Comparison of ENCODE assay signal across 8 cellular contexts in genomic region chr6:24935753-24936152, GRCh38. TPM values are rescaled to one million over a fixed set of nuclear protein-coding genes. Genes with fewer than 3 reads are reported as not detected.
DNase-seq lines count a peak whose midpoint lies in the region; ATAC-seq, FAIRE-seq and TF ChIP-seq lines count a peak whose summit lies in the region.

TSS of gene RIPOR2 (minus strand) at chr6:24935960. CDS start at chr6:24935898, 62 bp downstream.

- no peak for TF ChIP-seq EP300 in GM12878 (IDR thresholded peaks at IDR 0.05; ENCODE audit: borderline replicate concordance in 1 of 2, control insufficient read depth in 1 of 2, low read depth in 2 of 2, low read length in 2 of 2)

- H3K9me3 Mint-ChIP-seq in nephron progenitor cell, result no peaks in the 10 kb centered on the region

- peak; percentile 79 for TF ChIP-seq POLR2A in GM12878 (IDR thresholded peaks at IDR 0.05; ENCODE audit: low read depth, low read length)

- H3K27ac Mint-ChIP-seq in T-helper 17 cell, result peak within 1 kb of the TSS; percentile 98
- H3K27ac Mint-ChIP-seq in nephron progenitor cell, result no peak within 1 kb of the TSS

- peak within 1 kb of the TSS; percentile 75 for H3K27ac ChIP-seq in GM12878 (ENCODE audit: control insufficient read depth, insufficient read depth)

- H3K36me3 ChIP-seq in GM12878 (ENCODE audit: control insufficient read depth in 2 of 2, insufficient read depth in 2 of 2, low read length in 1 of 2), result no peaks in the 10 kb centered on the region

- peak; percentile 31; the same call in 1 of the 2 replicates for TF ChIP-seq RAD21 in GM12878 (IDR thresholded peaks at IDR 0.05; ENCODE audit: insufficient read depth, low read depth, low read length)

- TF ChIP-seq CTCF in GM12872 (IDR thresholded peaks at IDR 0.05; ENCODE audit: insufficient read depth, low read depth, low read length) (peak; percentile 38; the same call in 1 of the 3 replicates), GM12878 (IDR thresholded peaks at IDR 0.05 in 2 of 3, conservative IDR thresholded peaks at IDR 0.05 in 1 of 3; ENCODE audit: control insufficient read depth in 2 of 3, extremely low read depth in 1 of 3, insufficient read depth in 1 of 3, low read depth in 3 of 3, low read length in 3 of 3) (peak; percentile 14 to 40 (median 32); a peak in 2 of 6 replicates), nephron progenitor cell (IDR thresholded peaks at IDR 0.05) (no peak)

- CTCF ChIA-PET in GM12878 (lab: Yijun Ruan, JAX), result interaction anchor here (0.6 to 13.0 kb wide), 20 partner anchors 11 to 135 kb away, joined by 3 to 376 read pairs (median 39); no protein-coding TSS in a partner anchor

- 2% methylated on average over 9 of the region's 9 CpGs for WGBS in GM12878 (ENCODE audit: insufficient coverage, insufficient replicate concordance, low lambda C conversion rate, missing lambda C conversion rate)

- SMC1A ChIA-PET in GM12878 (lab: Charles Lee; ENCODE audit: uncharacterized antibody, unreplicated experiment), result interaction anchor here (0.7 to 14.8 kb wide), 22 partner anchors 9 to 157 kb away, joined by 3 to 299 read pairs (median 14); no protein-coding TSS in a partner anchor

- no peaks in the 10 kb centered on the region for H3K9me3 ChIP-seq in T-helper 17 cell (ENCODE audit: control insufficient read depth, low read length, poor library complexity, severe bottlenecking)
- H3K9me3 ChIP-seq in GM12878 (replicated peaks; ENCODE audit: control insufficient read depth, insufficient read depth, low read length), result no peaks in the 10 kb centered on the region

- in situ Hi-C loops in GM12878 (cut with MboI), result no loop called here

- H3K36me3 Mint-ChIP-seq in T-helper 17 cell (ENCODE audit: low read depth), result peaks cover 17% of the 10 kb centered on the region
- no peaks in the 10 kb centered on the region for H3K36me3 Mint-ChIP-seq in nephron progenitor cell (ENCODE audit: low read depth)

- H3K9ac ChIP-seq in GM12878 (ENCODE audit: control insufficient read depth, insufficient read depth, low read length), result peak within 1 kb of the TSS; percentile 78

- H3K27me3 Mint-ChIP-seq in T-helper 17 cell (no peaks in the 10 kb centered on the region), nephron progenitor cell (ENCODE audit: low read depth, poor library complexity) (peaks cover 24% of the 10 kb centered on the region)

- RAD21 ChIA-PET in GM12878 (lab: Charles Lee; ENCODE audit: unreplicated experiment), result interaction anchor here (0.9 to 10.1 kb wide), 18 partner anchors 7 to 135 kb away, joined by 3 to 229 read pairs (median 9); no protein-coding TSS in a partner anchor

- H3K4me3 ChIP-seq in GM12878, result peak within 1 kb of the TSS; percentile 83

- H2AFZ ChIP-seq in GM12878 (ENCODE audit: control insufficient read depth, low read depth, low read length), result no peak within 1 kb of the TSS; the same call in 1 of the 2 replicates

- no peak for FAIRE-seq in GM12878 (lab: Jason Lieb, UNC)

- peaks cover 53% of the 10 kb centered on the region for H3K4me1 ChIP-seq in GM12878 (ENCODE audit: control insufficient read depth, insufficient read depth, low read length)

- intact Hi-C loops in GM12878 (cut with micrococcal nuclease; ENCODE audit: unreplicated experiment), result loop anchor here (1.0 to 10.0 kb wide), 5 partner anchors 57 to 1089 kb away; a partner anchor contains a TSS

- DNase-seq in T-helper 17 cell, result peak; percentile 55 to 62 (median 59)
- no peak for DNase-seq in GM12878 (ENCODE audit: low read depth, low spot score)
- DNase-seq in nephron progenitor cell, result peak; percentile 24
- DNase-seq in A172 (ENCODE audit: low spot score), result no peak
- DNase-seq in globus pallidus (ENCODE audit: low spot score), result no peak
- DNase-seq in HT-29 (ENCODE audit: low spot score), result no peak

- H3K4me3 Mint-ChIP-seq in T-helper 17 cell, result peak within 1 kb of the TSS; percentile 98
- H3K4me3 Mint-ChIP-seq in nephron progenitor cell, result peak within 1 kb of the TSS; percentile 33

- BruUV-seq in GM12878 (replicated peaks; lab: Mats Ljungman, UMichigan), result no TSS peak

- H3K4me1 Mint-ChIP-seq in T-helper 17 cell (peaks cover 57% of the 10 kb centered on the region), nephron progenitor cell (peaks cover 34% of the 10 kb centered on the region)

- H4K20me1 ChIP-seq in GM12878 (ENCODE audit: control insufficient read depth, insufficient read depth), result no peaks in the 10 kb centered on the region

- ATAC-seq in HG02973 (IDR thresholded peaks at IDR 0.05; ENCODE audit: unreplicated experiment), result peak; percentile 27
- ATAC-seq in T-helper 17 cell, result peak; percentile 77
- ATAC-seq in GM12878, result peak; percentile 69

- POLR2A ChIA-PET in GM12878 (lab: Charles Lee), result interaction anchor here (0.7 to 3.6 kb wide), 9 partner anchors 13 to 158 kb away, joined by 3 to 23 read pairs (median 10); no protein-coding TSS in a partner anchor

- H3K79me2 ChIP-seq in GM12878 (ENCODE audit: control insufficient read depth, insufficient read depth, low read length), result peaks cover 38% of the 10 kb centered on the region

- H3K27me3 ChIP-seq in GM12878 (replicated peaks in 1 of 2; ENCODE audit: control insufficient read depth in 2 of 2, insufficient read depth in 2 of 2, low read length in 1 of 2), result no peaks in the 10 kb centered on the region

- H3K4me2 ChIP-seq in GM12878 (ENCODE audit: control insufficient read depth, insufficient read depth), result peak within 1 kb of the TSS; percentile 90

TF ChIP-seq in GM12878, 131 proteins besides CTCF, POLR2A, EP300 and RAD21 (continues in another document):
- TF ChIP-seq MLLT1 (IDR thresholded peaks at IDR 0.05) (peak; percentile 20; the same call in 1 of the 2 replicates), JUNB (IDR thresholded peaks at IDR 0.05) (no peak), SMC3 (IDR thresholded peaks at IDR 0.05; ENCODE audit: borderline replicate concordance, low read length) (peak; percentile 46; the same call in 1 of the 2 replicates), CREB1 (IDR thresholded peaks at IDR 0.05; ENCODE audit: low read depth) (0 out of 2 replicates have a peak, but pooled peaks have one; percentile 23), ZNF592 (IDR thresholded peaks at IDR 0.05) (no peak)

RNA-seq across cellular contexts. Expression of gene RIPOR2, which starts in this region (rescaled TPM):
- 100 to 1,000 TPM; 296 to 364 TPM for total RNA-seq in T-helper 17 cell
- 176 and 194 TPM in 2 replicates for total RNA-seq in GM12878 (2013; cell fraction: nucleolus; rRNA removed)
- total RNA-seq in GM12878 (2014; rRNA removed), result 38.6 and 38.9 TPM in 2 replicates
- total RNA-seq in GM12878 (2014; rRNA removed; fragmentation: Illumina TruSeq; extraction: Trizol), result 38.7 and 40.5 TPM in 2 replicates
- 37.9 and 41.1 TPM in 2 replicates for total RNA-seq in GM12878 (2021)
- 19.2 TPM for polyA plus RNA-seq in GM12878 (2011; ENCODE audit: low read depth)
- polyA plus RNA-seq in GM12878 (2011; rRNA removed), result 47.4 and 48.2 TPM in 2 replicates
- 31.8 and 32.2 TPM in 2 replicates for polyA plus RNA-seq in GM12878 (2011; cell fraction: cytosol; rRNA removed)
- 24.3 and 24.9 TPM in 2 replicates for polyA plus RNA-seq in GM12878 (2011; cell fraction: nucleus; rRNA removed)
- 21.1 and 21.5 TPM in 2 replicates for polyA plus RNA-seq in GM12878 (2012)
- polyA plus RNA-seq in GM12878 (2014; fragmentation: Illumina TruSeq; extraction: Trizol), result 44.9 and 49.9 TPM in 2 replicates
- polyA plus RNA-seq in GM12878 (2014; fragmentation: Nextera tagmentation; extraction: Ambion mirVana), result 10 to 100 TPM; 22.2 to 23.6 TPM
- polyA plus RNA-seq in GM12878 (2014; rRNA removed), result 28.9 and 30.8 TPM in 2 replicates
- polyA plus RNA-seq in GM12878 (2016; fragmentation: Nextera tagmentation; extraction: Ambion mirVana), result 10 to 100 TPM; 25.9 TPM
- polyA minus RNA-seq in GM12878 (2011; rRNA and poly(A)+ RNA removed), result 66.1 and 82.5 TPM in 2 replicates
- 17.1 and 17.3 TPM in 2 replicates for polyA minus RNA-seq in GM12878 (2011; cell fraction: cytosol; rRNA and poly(A)+ RNA removed)
- 31.1 and 44.0 TPM in 2 replicates for polyA minus RNA-seq in GM12878 (2011; cell fraction: nucleus; rRNA and poly(A)+ RNA removed)
- 0.53 TPM in 1 of 2 replicates, not detected in the other for total RNA-seq in A172 (2014; rRNA removed; shearing (Covaris generic))
- 0.20 and 0.29 TPM in 2 replicates for total RNA-seq in HT-29 (2014; rRNA removed; shearing (Covaris generic))

Comparison
In these comparisons a context has a peak if more than half of its experiments do, and no peak if none do; other contexts are left out.
1. RNA of gene RIPOR2 (total RNA-seq): 296 to 364 TPM in T-helper 17 cell and 37.9 to 194 TPM in GM12878; 0.20 to 0.29 TPM in HT-29 and 0.53 TPM in A172; every median in the first group is over 10 times any median in the second.
2. ATAC-seq: peak in every context shown above with its lines; median percentile 77 in T-helper 17 cell; 69 in GM12878; 27 in HG02973.
3. DNase-seq: peak in T-helper 17 cell (3 of 3) and nephron progenitor cell (single experiment); none in GM12878 (single experiment), A172 (single experiment), globus pallidus (single experiment) and HT-29 (single experiment).